ENCODE assay signal across 21 cellular contexts in genomic region chr3:119783883-119784282, GRCh38. TPM values are rescaled to one million over a fixed set of nuclear protein-coding genes. Genes with fewer than 3 reads are reported as not detected.
DNase-seq lines count a peak whose midpoint lies in the region; ATAC-seq and TF ChIP-seq lines count a peak whose summit lies in the region.
"Had no signal": no experiment of that assay in that cellular context is flagged by ENCODE, and none has a peak within 500 bp of the region (broad histone marks: within the 10 kb centered on the region; RNA-seq: fewer than 3 reads in every experiment).

No MANE protein-coding gene starts in this region.

- CTCF ChIA-PET in HCT116 (lab: Charles Lee): no interaction called here

- TF ChIP-seq POLR2A in HCT116 (IDR thresholded peaks at IDR 0.05; ENCODE audit: borderline replicate concordance, extremely low read depth, insufficient read depth, insufficient read length) (no peak), right lobe of liver (IDR thresholded peaks at IDR 0.05) (no peak)

- intact Hi-C loops in HCT116 (cut with micrococcal nuclease) (no loop called here), right lobe of liver (cut with DNase I) (no loop called here)

- no peaks in the 10 kb centered on the region for H3K4me1 ChIP-seq in HCT116 (ENCODE audit: control insufficient read depth in 1 of 2, insufficient read depth in 2 of 2, low read length in 2 of 2)
- peaks cover 0 to 12% (median 9%) of the 10 kb centered on the region in 4 donors for H3K4me1 ChIP-seq in right lobe of liver

- H3K9me2 ChIP-seq in HCT116 (ENCODE audit: insufficient read depth): no peaks in the 10 kb centered on the region

- TF ChIP-seq RAD21 in HCT116 (IDR thresholded peaks at IDR 0.05; ENCODE audit: low read depth): no peak

- no peak overlapping the region for H3K4me3 ChIP-seq in HCT116 (replicated peaks in 1 of 2; ENCODE audit: low read depth in 1 of 2, low read length in 2 of 2)
- H3K4me3 ChIP-seq in right lobe of liver: peak overlapping the region; percentile 29 to 73 (median 63)
- H3K4me3 ChIP-seq: GM23338 had no signal

- H3K9me3 ChIP-seq in HCT116 (ENCODE audit: control insufficient read depth in 1 of 2, insufficient read depth in 1 of 2, low read depth in 1 of 2, low read length in 2 of 2) (no peaks in the 10 kb centered on the region), right lobe of liver (no peaks in the 10 kb centered on the region)

- no peak overlapping the region for H3K4me2 ChIP-seq in HCT116 (ENCODE audit: low read length)
- H3K4me2 ChIP-seq: GM23338 had no signal

- WGBS in right lobe of liver (ENCODE audit: insufficient coverage, low coverage, low lambda C conversion rate, missing lambda C conversion rate): 22% methylated on average over 7 of the region's 7 CpGs

- H3K9ac ChIP-seq in HCT116 (ENCODE audit: low read length): no peak overlapping the region

- no peaks in the 10 kb centered on the region for H3K36me3 ChIP-seq in HCT116 (ENCODE audit: control insufficient read depth in 1 of 2, insufficient read depth in 2 of 2, low read length in 2 of 2)
- no peaks in the 10 kb centered on the region for H3K36me3 ChIP-seq in right lobe of liver

- TF ChIP-seq CTCF in HCT116 (IDR thresholded peaks at IDR 0.05 in 2 of 3, conservative IDR thresholded peaks at IDR 0.05 in 1 of 3; ENCODE audit: borderline replicate concordance in 1 of 3, insufficient read depth in 1 of 3, low read depth in 2 of 3, low read length in 2 of 3): no peak
- no peak for TF ChIP-seq CTCF in right lobe of liver (IDR thresholded peaks at IDR 0.05)

- H3K27ac ChIP-seq in HCT116 (ENCODE audit: low read depth, low read length) (no peak overlapping the region), right lobe of liver (peak overlapping the region in 2 of 3 donors; percentile 78 to 86)
- H3K27ac ChIP-seq: RWPE1 had no signal

- DNase-seq in HCT116 (ENCODE audit: low read depth, low spot score) (no peak), MV-4-11 (lab: John Stamatoyannopoulos, UW) (peak; percentile 90), SKM-1 treated with dmso at 0.1 percent for 144 hours (lab: John Stamatoyannopoulos, UW; ENCODE audit: unreplicated experiment) (peak; percentile 72), right lobe of liver (peak in 1 of 3 donors; percentile 44), NCI-H446 treated with DMSO at 0.1 percent for 48 hours (lab: John Stamatoyannopoulos, UW) (no peak), NCI-H1092 (lab: John Stamatoyannopoulos, UW) (no peak)
- DNase-seq: CD4-positive, alpha-beta T cell; DMS79; NCI-H1092 treated with DMSO at 0.1 percent for 48 hours; NCI-H1694 treated with DMSO at 0.1 percent for 48 hours; NCI-H345; T-helper 1 cell had no signal

- no TSS peak for BruUV-seq in HCT116 (replicated peaks; lab: Mats Ljungman, UMichigan)

- no peaks in the 10 kb centered on the region for H3K79me2 ChIP-seq in HCT116 (ENCODE audit: insufficient read depth, low read length)

- RAD21 ChIA-PET in HCT116 (lab: Charles Lee; ENCODE audit: low non-redundant PET in 1 of 2, low total read pairs in 2 of 2, uncharacterized antibody in 2 of 2, unreplicated experiment in 2 of 2): no interaction called here

- POLR2A ChIA-PET in HCT116 (lab: Charles Lee): no interaction called here

- H3K27me3 ChIP-seq in HCT116 (ENCODE audit: insufficient read depth, low read length): no peaks in the 10 kb centered on the region
- no peaks in the 10 kb centered on the region for H3K27me3 ChIP-seq in right lobe of liver

- no peak for ATAC-seq in HCT116
- ATAC-seq in right lobe of liver: peak in 3 of 4 donors; percentile 7 to 15 (median 14)
- no peak for ATAC-seq in GM19035 (IDR thresholded peaks at IDR 0.05; ENCODE audit: unreplicated experiment)
- no peak for ATAC-seq in HG02678 (IDR thresholded peaks at IDR 0.05; ENCODE audit: unreplicated experiment)
- ATAC-seq: GM23338 had no signal

- peak overlapping the region; percentile 27 for H2AFZ ChIP-seq in HCT116 (ENCODE audit: low read depth, low read length, poor library complexity, severe bottlenecking)
- H2AFZ ChIP-seq: GM23338 had no signal

- no peaks in the 10 kb centered on the region for H4K20me1 ChIP-seq in HCT116 (ENCODE audit: insufficient read depth)

TF ChIP-seq in HCT116, 20 proteins besides CTCF, POLR2A, EP300 and RAD21:
- TF ChIP-seq YY1 (IDR thresholded peaks at IDR 0.05; ENCODE audit: extremely low read depth, insufficient replicate concordance, low read depth, low read length): no peak
- TF ChIP-seq ZNF274 (IDR thresholded peaks at IDR 0.05; ENCODE audit: low read depth, low read length): no peak
- TF ChIP-seq REST (IDR thresholded peaks at IDR 0.05; ENCODE audit: low read depth): no peak
- TF ChIP-seq EGR1 (IDR thresholded peaks at IDR 0.05; ENCODE audit: low read depth): no peak
- no peak for TF ChIP-seq POLR2AphosphoS5 (IDR thresholded peaks at IDR 0.05; ENCODE audit: low read depth, low read length)
- TF ChIP-seq ATF3 (IDR thresholded peaks at IDR 0.05): no peak

RNA-seq across cellular contexts. Expression of gene NR1I2, which starts 2.0 kb away (rescaled TPM):
- total RNA-seq in HCT116 (2021; ENCODE audit: unreplicated experiment) (0.07 TPM), right lobe of liver (100 to 1,000 TPM in 3 of 6 experiments, 10 to 100 TPM in 3; 24.9 to 188 (median 91.4) TPM)
- not detected in 2 replicates for polyA plus RNA-seq in HCT116 (2012)
- total RNA-seq: A673, G401, LHCN-M2, OCI-LY7, SK-MEL-5 had no signal

Comparison
In these comparisons a context has a peak if more than half of its experiments do, and no peak if none do; other contexts are left out.
1. ATAC-seq: peak in right lobe of liver (3 of 4); none in HCT116 (single experiment), GM19035 (single experiment) and HG02678 (single experiment).
2. DNase-seq: peak in MV-4-11 (single experiment) and SKM-1 treated with dmso at 0.1 percent for 144 hours (single experiment); none in HCT116 (single experiment), NCI-H446 treated with DMSO at 0.1 percent for 48 hours (single experiment) and NCI-H1092 (single experiment).
3. H3K4me3 ChIP-seq: peak in right lobe of liver (3 of 3); none in HCT116 (0 of 2).
4. RNA of gene NR1I2, which starts 2.0 kb away (total RNA-seq): 24.9 to 188 TPM in right lobe of liver; 0.07 TPM in HCT116 (single experiment); every median in the first group is over 10 times any median in the second.